Comparison of ENCODE assay signal across 1 cellular context in the genomic region with DNA sequence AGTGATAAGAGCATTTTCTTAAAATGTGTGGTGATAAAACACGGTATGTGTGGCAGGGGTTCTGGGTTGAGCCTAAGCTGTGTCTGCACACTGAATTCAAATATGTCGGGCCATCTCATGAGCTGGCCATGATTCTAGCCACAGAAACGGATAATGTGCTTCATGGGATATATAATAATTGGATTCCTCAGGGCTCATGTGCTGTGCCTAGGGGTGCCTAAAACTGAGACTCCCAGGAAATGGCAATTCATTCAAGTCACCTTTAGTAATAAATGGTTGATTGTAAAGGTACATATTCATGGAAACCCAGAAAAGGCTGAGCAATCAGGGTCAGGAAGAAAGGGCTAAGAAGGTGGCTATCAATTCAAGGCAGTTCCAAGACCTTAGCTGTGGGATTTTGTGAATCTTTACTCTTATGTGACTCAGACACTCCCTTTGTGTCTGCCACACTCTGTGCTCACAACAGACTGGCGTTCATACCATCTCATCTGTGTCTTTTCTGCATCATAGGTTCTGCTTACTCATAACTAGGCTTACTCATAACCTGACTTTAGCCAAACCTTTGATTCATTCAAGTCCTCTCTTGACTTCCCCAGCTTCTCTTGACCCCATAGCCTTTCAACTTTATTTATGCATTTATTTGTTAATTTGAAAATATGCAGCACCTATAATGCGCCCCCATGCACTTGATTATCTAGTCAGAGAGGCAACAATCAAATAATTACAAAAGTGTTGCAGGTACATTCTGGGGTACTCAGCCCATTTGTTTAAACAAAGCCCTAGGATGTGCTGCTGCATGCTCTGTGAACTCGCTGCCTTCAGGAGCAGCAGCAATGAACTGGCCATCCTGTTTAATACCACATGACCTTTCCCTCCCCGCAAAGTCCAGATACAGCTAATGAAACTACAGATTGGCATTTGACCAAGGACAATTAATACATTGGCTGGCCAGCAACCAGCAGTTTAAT.
TF ChIP-seq lines count a peak whose summit lies in the region.

No MANE protein-coding gene starts in this region.

TF ChIP-seq in HepG2, 621 proteins besides CTCF, POLR2A, EP300 and RAD21 (continued from another document and continues in another):
- TF ChIP-seq ZNF576 (CRISPR knock-in tag; IDR thresholded peaks at IDR 0.05), result no peak
- TF ChIP-seq ZSCAN31 (CRISPR knock-in tag; IDR thresholded peaks at IDR 0.05; ENCODE audit: low read depth), result no peak
- no peak for TF ChIP-seq ZNF326 (CRISPR knock-in tag; IDR thresholded peaks at IDR 0.05; ENCODE audit: borderline replicate concordance)
- TF ChIP-seq, protein P1, sequence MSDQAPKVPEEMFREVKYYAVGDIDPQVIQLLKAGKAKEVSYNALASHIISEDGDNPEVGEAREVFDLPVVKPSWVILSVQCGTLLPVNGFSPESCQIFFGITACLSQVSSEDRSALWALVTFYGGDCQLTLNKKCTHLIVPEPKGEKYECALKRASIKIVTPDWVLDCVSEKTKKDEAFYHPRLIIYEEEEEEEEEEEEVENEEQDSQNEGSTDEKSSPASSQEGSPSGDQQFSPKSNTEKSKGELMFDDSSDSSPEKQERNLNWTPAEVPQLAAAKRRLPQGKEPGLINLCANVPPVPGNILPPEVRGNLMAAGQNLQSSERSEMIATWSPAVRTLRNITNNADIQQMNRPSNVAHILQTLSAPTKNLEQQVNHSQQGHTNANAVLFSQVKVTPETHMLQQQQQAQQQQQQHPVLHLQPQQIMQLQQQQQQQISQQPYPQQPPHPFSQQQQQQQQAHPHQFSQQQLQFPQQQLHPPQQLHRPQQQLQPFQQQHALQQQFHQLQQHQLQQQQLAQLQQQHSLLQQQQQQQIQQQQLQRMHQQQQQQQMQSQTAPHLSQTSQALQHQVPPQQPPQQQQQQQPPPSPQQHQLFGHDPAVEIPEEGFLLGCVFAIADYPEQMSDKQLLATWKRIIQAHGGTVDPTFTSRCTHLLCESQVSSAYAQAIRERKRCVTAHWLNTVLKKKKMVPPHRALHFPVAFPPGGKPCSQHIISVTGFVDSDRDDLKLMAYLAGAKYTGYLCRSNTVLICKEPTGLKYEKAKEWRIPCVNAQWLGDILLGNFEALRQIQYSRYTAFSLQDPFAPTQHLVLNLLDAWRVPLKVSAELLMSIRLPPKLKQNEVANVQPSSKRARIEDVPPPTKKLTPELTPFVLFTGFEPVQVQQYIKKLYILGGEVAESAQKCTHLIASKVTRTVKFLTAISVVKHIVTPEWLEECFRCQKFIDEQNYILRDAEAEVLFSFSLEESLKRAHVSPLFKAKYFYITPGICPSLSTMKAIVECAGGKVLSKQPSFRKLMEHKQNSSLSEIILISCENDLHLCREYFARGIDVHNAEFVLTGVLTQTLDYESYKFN (CRISPR knock-in tag; conservative IDR thresholded peaks at IDR 0.05), result peak; percentile 27; the same call in 1 of the 2 replicates
- TF ChIP-seq PHF5A (CRISPR knock-in tag; IDR thresholded peaks at IDR 0.05; ENCODE audit: low read depth, unreplicated experiment), result no peak
- no peak for TF ChIP-seq XBP1 (CRISPR knock-in tag; IDR thresholded peaks at IDR 0.05)
- no peak for TF ChIP-seq SALL2 (CRISPR knock-in tag; IDR thresholded peaks at IDR 0.05)
- TF ChIP-seq U2AF1 (optimal IDR thresholded peaks at IDR 0.05; ENCODE audit: low read depth, low read length), result no peak
- TF ChIP-seq, protein P2, sequence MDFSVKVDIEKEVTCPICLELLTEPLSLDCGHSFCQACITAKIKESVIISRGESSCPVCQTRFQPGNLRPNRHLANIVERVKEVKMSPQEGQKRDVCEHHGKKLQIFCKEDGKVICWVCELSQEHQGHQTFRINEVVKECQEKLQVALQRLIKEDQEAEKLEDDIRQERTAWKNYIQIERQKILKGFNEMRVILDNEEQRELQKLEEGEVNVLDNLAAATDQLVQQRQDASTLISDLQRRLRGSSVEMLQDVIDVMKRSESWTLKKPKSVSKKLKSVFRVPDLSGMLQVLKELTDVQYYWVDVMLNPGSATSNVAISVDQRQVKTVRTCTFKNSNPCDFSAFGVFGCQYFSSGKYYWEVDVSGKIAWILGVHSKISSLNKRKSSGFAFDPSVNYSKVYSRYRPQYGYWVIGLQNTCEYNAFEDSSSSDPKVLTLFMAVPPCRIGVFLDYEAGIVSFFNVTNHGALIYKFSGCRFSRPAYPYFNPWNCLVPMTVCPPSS (IDR thresholded peaks at IDR 0.05), result no peak
- TF ChIP-seq MED1 (CRISPR knock-in tag; IDR thresholded peaks at IDR 0.05), result no peak
- 0 out of 2 replicates have a peak, but pooled peaks have one; percentile 9 for TF ChIP-seq SAP130 (CRISPR knock-in tag; IDR thresholded peaks at IDR 0.05; ENCODE audit: low read depth)
- no peak for TF ChIP-seq KLF6 (CRISPR knock-in tag; IDR thresholded peaks at IDR 0.05)
- no peak for TF ChIP-seq ZFYVE20 (CRISPR knock-in tag; IDR thresholded peaks at IDR 0.05; ENCODE audit: borderline replicate concordance, low read depth)
- TF ChIP-seq ATF1 (CRISPR knock-in tag; IDR thresholded peaks at IDR 0.05), result no peak
- TF ChIP-seq, protein P3, sequence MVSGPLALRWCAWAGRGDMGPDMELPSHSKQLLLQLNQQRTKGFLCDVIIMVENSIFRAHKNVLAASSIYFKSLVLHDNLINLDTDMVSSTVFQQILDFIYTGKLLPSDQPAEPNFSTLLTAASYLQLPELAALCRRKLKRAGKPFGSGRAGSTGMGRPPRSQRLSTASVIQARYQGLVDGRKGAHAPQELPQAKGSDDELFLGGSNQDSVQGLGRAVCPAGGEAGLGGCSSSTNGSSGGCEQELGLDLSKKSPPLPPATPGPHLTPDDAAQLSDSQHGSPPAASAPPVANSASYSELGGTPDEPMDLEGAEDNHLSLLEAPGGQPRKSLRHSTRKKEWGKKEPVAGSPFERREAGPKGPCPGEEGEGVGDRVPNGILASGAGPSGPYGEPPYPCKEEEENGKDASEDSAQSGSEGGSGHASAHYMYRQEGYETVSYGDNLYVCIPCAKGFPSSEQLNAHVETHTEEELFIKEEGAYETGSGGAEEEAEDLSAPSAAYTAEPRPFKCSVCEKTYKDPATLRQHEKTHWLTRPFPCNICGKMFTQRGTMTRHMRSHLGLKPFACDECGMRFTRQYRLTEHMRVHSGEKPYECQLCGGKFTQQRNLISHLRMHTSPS (CRISPR knock-in tag; IDR thresholded peaks at IDR 0.05; ENCODE audit: low read depth), result peak; percentile 52; the same call in 1 of the 2 replicates
- TF ChIP-seq ZNF138 (CRISPR knock-in tag; IDR thresholded peaks at IDR 0.05; ENCODE audit: low read depth), result no peak
- TF ChIP-seq, protein P4, sequence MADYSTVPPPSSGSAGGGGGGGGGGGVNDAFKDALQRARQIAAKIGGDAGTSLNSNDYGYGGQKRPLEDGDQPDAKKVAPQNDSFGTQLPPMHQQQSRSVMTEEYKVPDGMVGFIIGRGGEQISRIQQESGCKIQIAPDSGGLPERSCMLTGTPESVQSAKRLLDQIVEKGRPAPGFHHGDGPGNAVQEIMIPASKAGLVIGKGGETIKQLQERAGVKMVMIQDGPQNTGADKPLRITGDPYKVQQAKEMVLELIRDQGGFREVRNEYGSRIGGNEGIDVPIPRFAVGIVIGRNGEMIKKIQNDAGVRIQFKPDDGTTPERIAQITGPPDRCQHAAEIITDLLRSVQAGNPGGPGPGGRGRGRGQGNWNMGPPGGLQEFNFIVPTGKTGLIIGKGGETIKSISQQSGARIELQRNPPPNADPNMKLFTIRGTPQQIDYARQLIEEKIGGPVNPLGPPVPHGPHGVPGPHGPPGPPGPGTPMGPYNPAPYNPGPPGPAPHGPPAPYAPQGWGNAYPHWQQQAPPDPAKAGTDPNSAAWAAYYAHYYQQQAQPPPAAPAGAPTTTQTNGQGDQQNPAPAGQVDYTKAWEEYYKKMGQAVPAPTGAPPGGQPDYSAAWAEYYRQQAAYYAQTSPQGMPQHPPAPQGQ (CRISPR knock-in tag; IDR thresholded peaks at IDR 0.05; ENCODE audit: borderline replicate concordance), result no peak
- no peak for TF ChIP-seq KDM4B (CRISPR knock-in tag; IDR thresholded peaks at IDR 0.05)
- 0 out of 2 replicates have a peak, but pooled peaks have one; percentile 30 for TF ChIP-seq ZMYM3 (CRISPR knock-in tag; IDR thresholded peaks at IDR 0.05)
- TF ChIP-seq, protein P5, sequence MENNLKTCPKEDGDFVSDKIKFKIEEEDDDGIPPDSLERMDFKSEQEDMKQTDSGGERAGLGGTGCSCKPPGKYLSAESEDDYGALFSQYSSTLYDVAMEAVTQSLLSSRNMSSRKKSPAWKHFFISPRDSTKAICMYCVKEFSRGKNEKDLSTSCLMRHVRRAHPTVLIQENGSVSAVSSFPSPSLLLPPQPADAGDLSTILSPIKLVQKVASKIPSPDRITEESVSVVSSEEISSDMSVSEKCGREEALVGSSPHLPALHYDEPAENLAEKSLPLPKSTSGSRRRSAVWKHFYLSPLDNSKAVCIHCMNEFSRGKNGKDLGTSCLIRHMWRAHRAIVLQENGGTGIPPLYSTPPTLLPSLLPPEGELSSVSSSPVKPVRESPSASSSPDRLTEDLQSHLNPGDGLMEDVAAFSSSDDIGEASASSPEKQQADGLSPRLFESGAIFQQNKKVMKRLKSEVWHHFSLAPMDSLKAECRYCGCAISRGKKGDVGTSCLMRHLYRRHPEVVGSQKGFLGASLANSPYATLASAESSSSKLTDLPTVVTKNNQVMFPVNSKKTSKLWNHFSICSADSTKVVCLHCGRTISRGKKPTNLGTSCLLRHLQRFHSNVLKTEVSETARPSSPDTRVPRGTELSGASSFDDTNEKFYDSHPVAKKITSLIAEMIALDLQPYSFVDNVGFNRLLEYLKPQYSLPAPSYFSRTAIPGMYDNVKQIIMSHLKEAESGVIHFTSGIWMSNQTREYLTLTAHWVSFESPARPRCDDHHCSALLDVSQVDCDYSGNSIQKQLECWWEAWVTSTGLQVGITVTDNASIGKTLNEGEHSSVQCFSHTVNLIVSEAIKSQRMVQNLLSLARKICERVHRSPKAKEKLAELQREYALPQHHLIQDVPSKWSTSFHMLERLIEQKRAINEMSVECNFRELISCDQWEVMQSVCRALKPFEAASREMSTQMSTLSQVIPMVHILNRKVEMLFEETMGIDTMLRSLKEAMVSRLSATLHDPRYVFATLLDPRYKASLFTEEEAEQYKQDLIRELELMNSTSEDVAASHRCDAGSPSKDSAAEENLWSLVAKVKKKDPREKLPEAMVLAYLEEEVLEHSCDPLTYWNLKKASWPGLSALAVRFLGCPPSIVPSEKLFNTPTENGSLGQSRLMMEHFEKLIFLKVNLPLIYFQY (CRISPR knock-in tag; IDR thresholded peaks at IDR 0.05; ENCODE audit: borderline replicate concordance), result no peak
- TF ChIP-seq SUZ12 (IDR thresholded peaks at IDR 0.05; ENCODE audit: low read depth, low read length), result no peak
- no peak for TF ChIP-seq CHD2 (IDR thresholded peaks at IDR 0.05; ENCODE audit: low read depth, low read length)
- no peak for TF ChIP-seq AKNA (CRISPR knock-in tag; IDR thresholded peaks at IDR 0.05; ENCODE audit: borderline replicate concordance)
- TF ChIP-seq FOXA3 (CRISPR knock-in tag; IDR thresholded peaks at IDR 0.05), result peak; percentile 26; the same call in 1 of the 2 replicates
- TF ChIP-seq HOMEZ (CRISPR knock-in tag; IDR thresholded peaks at IDR 0.05; ENCODE audit: low read depth), result 0 out of 2 replicates have a peak, but pooled peaks have one; percentile 16
- no peak for TF ChIP-seq ZBTB3 (CRISPR knock-in tag; IDR thresholded peaks at IDR 0.05; ENCODE audit: borderline replicate concordance, low read depth)
- TF ChIP-seq TGIF2 (CRISPR knock-in tag; IDR thresholded peaks at IDR 0.05), result no peak
- 0 out of 2 replicates have a peak, but pooled peaks have one; percentile 6 for TF ChIP-seq MAFF (IDR thresholded peaks at IDR 0.05; ENCODE audit: low read depth, low read length)
- TF ChIP-seq ZNF616 (CRISPR knock-in tag; IDR thresholded peaks at IDR 0.05; ENCODE audit: low read depth), result no peak
- TF ChIP-seq SMYD3 (CRISPR knock-in tag; IDR thresholded peaks at IDR 0.05), result no peak
- no peak for TF ChIP-seq ZNF644 (CRISPR knock-in tag; IDR thresholded peaks at IDR 0.05; ENCODE audit: low read depth)
- TF ChIP-seq RXRB (CRISPR knock-in tag; IDR thresholded peaks at IDR 0.05; ENCODE audit: borderline replicate concordance), result no peak
